1 cellular context compared by ENCODE assay signal in the genomic region with DNA sequence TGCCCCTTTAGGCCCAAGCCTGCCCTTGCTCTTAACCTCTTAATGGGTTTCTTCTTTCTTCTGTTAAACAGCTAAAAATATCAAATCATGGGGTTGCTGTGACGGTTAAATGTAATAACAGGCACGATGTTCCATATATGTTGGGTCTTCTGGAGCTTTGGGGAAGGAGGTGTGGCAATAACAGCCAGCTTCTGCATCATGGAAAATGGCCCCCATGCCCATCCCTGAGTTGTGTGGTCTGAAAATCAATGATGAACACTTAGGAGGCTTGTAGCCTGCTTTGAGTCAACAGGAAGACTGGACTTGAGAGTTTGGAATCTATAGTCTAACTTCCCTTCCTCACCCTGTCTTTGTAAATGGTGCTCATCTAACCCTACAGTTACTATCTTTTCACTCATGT.
TF ChIP-seq lines count a peak whose summit lies in the region.

No MANE protein-coding gene starts in this region.

TF ChIP-seq in K562, 482 proteins besides CTCF, POLR2A, EP300 and RAD21 (continued from another document):
- no peak for TF ChIP-seq FOXA1 (IDR thresholded peaks at IDR 0.05; ENCODE audit: borderline replicate concordance)
- TF ChIP-seq ESRRB (CRISPR knock-in tag; IDR thresholded peaks at IDR 0.05; ENCODE audit: borderline replicate concordance): no peak
- no peak for TF ChIP-seq MBD2 (IDR thresholded peaks at IDR 0.05; ENCODE audit: borderline replicate concordance, low read depth)
- TF ChIP-seq SAP30 (IDR thresholded peaks at IDR 0.05; ENCODE audit: borderline replicate concordance, insufficient read depth, low read depth, low read length, poor library complexity, severe bottlenecking): no peak
- TF ChIP-seq XRCC5 (IDR thresholded peaks at IDR 0.05; ENCODE audit: low read depth, low read length): no peak
- TF ChIP-seq CBX3 (IDR thresholded peaks at IDR 0.05; ENCODE audit: borderline replicate concordance in 1 of 2, low read length in 2 of 2): no peak
